Comparison of ENCODE assay signal across 8 cellular contexts in the genomic region with DNA sequence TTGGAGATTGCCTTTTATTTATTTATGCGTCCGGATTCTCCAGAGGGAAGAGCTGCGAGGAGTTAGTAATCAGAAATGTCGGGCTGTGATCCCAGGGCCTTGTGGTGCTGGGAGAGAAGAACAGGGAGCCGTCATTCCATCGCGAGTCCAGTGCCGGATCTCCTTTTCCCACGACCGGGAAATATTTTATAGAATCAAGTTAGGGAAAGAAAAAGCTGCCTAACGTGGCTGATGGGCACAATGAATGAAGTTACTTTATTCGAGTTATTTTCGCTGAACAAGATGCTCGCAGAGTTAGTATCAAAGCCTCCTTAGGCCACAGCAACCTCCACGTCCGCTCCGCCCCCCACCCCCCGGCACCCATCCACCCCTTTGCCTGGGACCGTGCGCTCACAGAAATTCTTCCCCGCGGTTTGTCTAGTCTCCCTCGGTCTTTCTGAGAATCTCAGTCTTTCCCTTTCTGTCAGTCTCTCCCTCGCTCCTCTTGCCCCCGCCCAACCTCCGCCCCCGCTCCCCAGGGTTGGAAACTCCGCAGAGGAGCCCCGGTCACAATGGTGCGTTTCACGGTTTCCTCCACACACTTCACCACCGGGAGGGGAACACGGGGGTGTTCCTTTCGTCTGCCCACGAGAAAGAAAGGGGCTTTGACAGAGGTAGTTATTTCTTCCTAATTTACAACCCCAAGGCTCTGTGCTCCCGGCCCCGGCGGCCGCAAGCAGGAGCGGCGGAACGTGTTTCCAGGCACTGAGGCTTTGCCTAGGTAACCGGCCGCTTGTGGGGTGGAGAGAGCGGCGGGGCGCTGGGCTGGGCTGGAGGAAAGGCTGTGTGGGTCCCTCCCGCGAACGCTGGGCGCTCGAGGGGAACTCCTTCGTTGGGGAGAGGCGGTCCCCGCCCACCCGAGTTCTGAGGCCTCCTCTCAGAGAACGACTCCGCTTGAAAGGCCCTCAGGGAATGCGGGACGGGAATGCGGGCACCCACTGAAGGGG. TPM values are rescaled to one million over a fixed set of nuclear protein-coding genes. Genes with fewer than 3 reads are reported as not detected.
DNase-seq lines count a peak whose midpoint lies in the region; ATAC-seq, FAIRE-seq and TF ChIP-seq lines count a peak whose summit lies in the region.

No MANE protein-coding gene starts in this region.

- no peak for ATAC-seq in GM19023 (IDR thresholded peaks at IDR 0.05; ENCODE audit: unreplicated experiment)

- WGBS in thyroid gland, 2 donors = 1 to 2% methylated on average over 43 to 52 of the region's 61 CpGs

- TF ChIP-seq POLR2A in thyroid gland (IDR thresholded peaks at IDR 0.05) = peak in 1 of 2 donors; percentile 25

- intact Hi-C loops in thyroid gland (cut with DNase I) = no loop called here

- H3K79me2 ChIP-seq in parathyroid adenoma = no peaks in the 10 kb centered on the region

- H3K4me2 ChIP-seq in parathyroid adenoma (ENCODE audit: low read length) = peak overlapping the region; percentile 90

- FAIRE-seq in RCC 7860 (lab: Jason Lieb, UNC) = no peak

- H3K9me3 ChIP-seq in parathyroid adenoma (ENCODE audit: control insufficient read depth, low read length) (no peaks in the 10 kb centered on the region), thyroid gland (no peaks in the 10 kb centered on the region)

- H3K9ac ChIP-seq in parathyroid adenoma = no peak overlapping the region

- H3K27me3 ChIP-seq in parathyroid adenoma (ENCODE audit: control insufficient read depth, insufficient read depth, low read length) (peaks cover 8% of the 10 kb centered on the region), thyroid gland (no peaks in the 10 kb centered on the region)

- H3K27ac ChIP-seq in parathyroid adenoma = no peak overlapping the region
- H3K27ac ChIP-seq in thyroid gland = peak overlapping the region in 2 of 3 donors; percentile 99 to 100

- no peaks in the 10 kb centered on the region for H3K4me1 ChIP-seq in parathyroid adenoma
- H3K4me1 ChIP-seq in thyroid gland = peaks cover 15 to 19% of the 10 kb centered on the region in 2 donors

- peak overlapping the region; percentile 53 for H2AFZ ChIP-seq in parathyroid adenoma

- H3K4me3 ChIP-seq in GM12864 (ENCODE audit: low read depth, low read length) (peak overlapping the region; percentile 91), parathyroid adenoma (ENCODE audit: low read depth, low read length) (peak overlapping the region; percentile 75), thyroid gland (replicated peaks in 1 of 3) (peak overlapping the region; percentile 50 to 92 (median 51))

- DNase-seq in GM12864 (ENCODE audit: low read depth) (no peak), OCI-M1 (lab: John Stamatoyannopoulos, UW) (peak; percentile 57), globus pallidus (ENCODE audit: low spot score) (peak; percentile 31), thyroid gland (peak; percentile 51), RCC 7860 (ENCODE audit: low spot score) (no peak)
- DNase-seq in activated effector memory CD4-positive, alpha-beta T cell treated with anti-CD3 and anti-CD28 coated beads, Interleukin-2, amount 50 U/mL, for 16 hours = peak; percentile 92

- no peak for TF ChIP-seq CTCF in GM12864 (IDR thresholded peaks at IDR 0.05; ENCODE audit: low read depth, low read length, missing control alignments)
- no peak for TF ChIP-seq CTCF in parathyroid adenoma (IDR thresholded peaks at IDR 0.05)
- TF ChIP-seq CTCF in thyroid gland (IDR thresholded peaks at IDR 0.05) = no peak

- H3K36me3 ChIP-seq in parathyroid adenoma (ENCODE audit: control insufficient read depth, insufficient read depth, low read length) (no peaks in the 10 kb centered on the region), thyroid gland (no peaks in the 10 kb centered on the region)

RNA-seq across cellular contexts. Expression of gene NR4A3, which starts 2.0 kb away (rescaled TPM):
- 1 to 10 TPM; 1.7 to 4.8 (median 2.3) TPM for total RNA-seq in thyroid gland

Comparison
In these comparisons a context has a peak if more than half of its experiments do, and no peak if none do; other contexts are left out.
1. DNase-seq: peak in OCI-M1 (single experiment), activated effector memory CD4-positive, alpha-beta T cell treated with anti-CD3 and anti-CD28 coated beads, Interleukin-2, amount 50 U/mL, for 16 hours (single experiment), globus pallidus (single experiment) and thyroid gland (2 of 2); none in GM12864 (single experiment) and RCC 7860 (single experiment).
2. Peak in every context shown above with its lines, with median percentiles within 50 percentile points of each other: H3K4me3 ChIP-seq.